Comparison of ENCODE assay signal across 24 cellular contexts in genomic region chr12:84159245-84159644, GRCh38.
"Had no signal": no experiment of that assay in that cellular context is flagged by ENCODE, and none has a peak within 500 bp of the region (broad histone marks: within the 10 kb centered on the region; RNA-seq: fewer than 3 reads in every experiment).

No MANE protein-coding gene starts in this region.

- H3K27ac Mint-ChIP-seq: naive B cell; nephron; progenitor cell of endocrine pancreas; stimulated activated effector memory CD8-positive, alpha-beta T cell treated with anti-CD3 and anti-CD28 coated beads, Interleukin-12 subunit alpha, Interleukin-12 subunit beta, amount 100 ng/mL, for 72 hours had no signal

- H3K9me3 Mint-ChIP-seq: nephron had no signal

- H3K36me3 ChIP-seq: esophagus squamous epithelium, left ventricle myocardium inferior, lower lobe of right lung, pancreas, tibial nerve, upper lobe of right lung, vagina had no signal

- H3K4me1 Mint-ChIP-seq: naive B cell; nephron; stimulated activated effector memory CD8-positive, alpha-beta T cell treated with anti-CD3 and anti-CD28 coated beads, Interleukin-12 subunit alpha, Interleukin-12 subunit beta, amount 100 ng/mL, for 72 hours had no signal

- H3K36me3 Mint-ChIP-seq: naive B cell; stimulated activated effector memory CD8-positive, alpha-beta T cell treated with anti-CD3 and anti-CD28 coated beads, Interleukin-12 subunit alpha, Interleukin-12 subunit beta, amount 100 ng/mL, for 72 hours had no signal

- ATAC-seq: lower lobe of right lung; pancreas; right cardiac atrium; stimulated activated effector memory CD8-positive, alpha-beta T cell treated with anti-CD3 and anti-CD28 coated beads, Interleukin-12 subunit alpha, Interleukin-12 subunit beta, amount 100 ng/mL, for 72 hours; stimulated activated naive CD8-positive, alpha-beta T cell treated with anti-CD3 and anti-CD28 coated beads, Interleukin-15, Interleukin-2, amounts not matched to agents 100 U/mL and 50 U/mL, for 24 hours; upper lobe of right lung had no signal

- H3K4me3 Mint-ChIP-seq: naive B cell; nephron; stimulated activated effector memory CD8-positive, alpha-beta T cell treated with anti-CD3 and anti-CD28 coated beads, Interleukin-12 subunit alpha, Interleukin-12 subunit beta, amount 100 ng/mL, for 72 hours had no signal

- H3K9me3 ChIP-seq: esophagus squamous epithelium, left ventricle myocardium inferior, lower lobe of right lung, pancreas, testis, tibial nerve, upper lobe of right lung, vagina had no signal

- H3K4me1 ChIP-seq: esophagus squamous epithelium, left ventricle myocardium inferior, lower lobe of right lung, pancreas, testis, tibial nerve, upper lobe of right lung, vagina had no signal

- H3K27ac ChIP-seq: epithelial cell of prostate, esophagus squamous epithelium, left ventricle myocardium inferior, lower lobe of right lung, pancreas, testis, tibial nerve, upper lobe of right lung, vagina had no signal

- H3K4me3 ChIP-seq: esophagus squamous epithelium, left ventricle myocardium inferior, lower lobe of right lung, pancreas, testis, tibial nerve, upper lobe of right lung, vagina had no signal

- DNase-seq: effector memory CD4-positive, alpha-beta T cell; esophagus squamous epithelium; foreskin melanocyte; head of caudate nucleus; hippocampal formation; left ventricle myocardium inferior; lower lobe of right lung; mesendoderm; naive B cell; occipital lobe; pancreas; right cardiac atrium; stimulated activated CD4-positive, alpha-beta T cell treated with anti-CD3 and anti-CD28 coated beads, Interleukin-4, amount 100 ng/mL, for 1 hour; stimulated activated CD8-positive, alpha-beta memory T cell treated with anti-CD3 and anti-CD28 coated beads, Interleukin-4, amount 100 ng/mL, for 48 hours; stimulated activated naive CD8-positive, alpha-beta T cell treated with anti-CD3 and anti-CD28 coated beads, Interleukin-15, Interleukin-2, amounts not matched to agents 100 U/mL and 50 U/mL, for 24 hours; testis; upper lobe of right lung had no signal

- H3K27me3 ChIP-seq: esophagus squamous epithelium, pancreas, testis, tibial nerve, upper lobe of right lung, vagina had no signal

- FAIRE-seq: islet of Langerhans had no signal

- H3K27me3 Mint-ChIP-seq: naive B cell, progenitor cell of endocrine pancreas had no signal
